12 cellular contexts compared by ENCODE assay signal in genomic region chr10:125217986-125218675, GRCh38. TPM values are rescaled to one million over a fixed set of nuclear protein-coding genes. Genes with fewer than 3 reads are reported as not detected.
A peak's percentile ranks its signal among the peaks of the same experiment; 100 is the strongest.
DNase-seq lines count a peak whose midpoint lies in the region; ATAC-seq and TF ChIP-seq lines count a peak whose summit lies in the region.
"Had no signal": no experiment of that assay in that cellular context is flagged by ENCODE, and none has a peak within 500 bp of the region (broad histone marks: within the 10 kb centered on the region; RNA-seq: fewer than 3 reads in every experiment).

No MANE protein-coding gene starts in this region.

- peaks cover 15% of the 10 kb centered on the region for H3K4me1 Mint-ChIP-seq in chondrocyte (ENCODE audit: low read depth)
- H3K4me1 Mint-ChIP-seq: activated naive CD4-positive, alpha-beta T cell treated with anti-CD3 and anti-CD28 coated beads, Interleukin-2, amount 50 U/mL, for 24 hours; nephron had no signal

- no peaks in the 10 kb centered on the region for H3K9me3 Mint-ChIP-seq in chondrocyte (ENCODE audit: low read depth)
- H3K9me3 Mint-ChIP-seq: activated naive CD4-positive, alpha-beta T cell treated with anti-CD3 and anti-CD28 coated beads, Interleukin-2, amount 50 U/mL, for 24 hours had no signal

- H3K27me3 Mint-ChIP-seq in chondrocyte (ENCODE audit: low read depth), result peaks cover 9% of the 10 kb centered on the region

- no peaks in the 10 kb centered on the region for H3K36me3 Mint-ChIP-seq in chondrocyte (ENCODE audit: low read depth)
- H3K36me3 Mint-ChIP-seq: activated naive CD4-positive, alpha-beta T cell treated with anti-CD3 and anti-CD28 coated beads, Interleukin-2, amount 50 U/mL, for 24 hours had no signal

- DNase-seq in ELF-1 (ENCODE audit: low read depth, low spot score) (peak; percentile 45), LHCN-M2 (ENCODE audit: low read depth) (peak; percentile 11), chondrocyte (ENCODE audit: low spot score) (no peak), mucosa of descending colon (no peak), inferior parietal cortex (ENCODE audit: extremely low spot score) (no peak)
- DNase-seq: COR-L47, NCI-H2171 had no signal

- H3K4me3 ChIP-seq in mucosa of descending colon, result no peak overlapping the region
- H3K4me3 ChIP-seq: suprapubic skin had no signal

- TF ChIP-seq POLR2A in GM18505 (IDR thresholded peaks at IDR 0.05; ENCODE audit: borderline replicate concordance, extremely low read depth, insufficient read depth, insufficient read length), result no peak

- H3K4me1 ChIP-seq in mucosa of descending colon (ENCODE audit: low read depth), result no peaks in the 10 kb centered on the region
- H3K4me1 ChIP-seq: suprapubic skin had no signal

- peak; percentile 16 for ATAC-seq in mucosa of descending colon
- no peak for ATAC-seq in HG02973 (IDR thresholded peaks at IDR 0.05; ENCODE audit: unreplicated experiment)
- no peak for ATAC-seq in GM18505 (IDR thresholded peaks at IDR 0.05; ENCODE audit: unreplicated experiment)

- H3K4me3 Mint-ChIP-seq in chondrocyte (ENCODE audit: unreplicated experiment), result no peak overlapping the region
- H3K4me3 Mint-ChIP-seq: activated naive CD4-positive, alpha-beta T cell treated with anti-CD3 and anti-CD28 coated beads, Interleukin-2, amount 50 U/mL, for 24 hours; nephron had no signal

- no peaks in the 10 kb centered on the region for H3K36me3 ChIP-seq in mucosa of descending colon (ENCODE audit: low read depth)
- H3K36me3 ChIP-seq: suprapubic skin had no signal

- H3K9me3 ChIP-seq in mucosa of descending colon, result no peaks in the 10 kb centered on the region
- H3K9me3 ChIP-seq: suprapubic skin had no signal

- H3K27ac Mint-ChIP-seq in chondrocyte (ENCODE audit: unreplicated experiment), result no peak overlapping the region
- H3K27ac Mint-ChIP-seq: activated naive CD4-positive, alpha-beta T cell treated with anti-CD3 and anti-CD28 coated beads, Interleukin-2, amount 50 U/mL, for 24 hours; nephron had no signal

- peak; percentile 39 for TF ChIP-seq CTCF in chondrocyte (IDR thresholded peaks at IDR 0.05)
- TF ChIP-seq CTCF in mucosa of descending colon (IDR thresholded peaks at IDR 0.05), result no peak

- intact Hi-C loops in mucosa of descending colon (cut with DNase I, micrococcal nuclease), result no loop called here

RNA-seq across cellular contexts. Expression of gene CTBP2, which starts 57.8 kb away (rescaled TPM):
- 51.1 and 51.9 TPM in 2 replicates for total RNA-seq in LHCN-M2 (2014; rRNA removed)
- 34.7 TPM for polyA plus RNA-seq in LHCN-M2 (2012)
- total RNA-seq in chondrocyte, result 62.6 to 90.6 TPM (median 86.4 TPM) in 3 replicates
- total RNA-seq in mucosa of descending colon, result 100 to 1,000 TPM; 109 to 137 (median 121) TPM

Comparison
In these comparisons a context has a peak if more than half of its experiments do, and no peak if none do; other contexts are left out.
1. DNase-seq: peak in ELF-1 (single experiment) and LHCN-M2 (single experiment); none in chondrocyte (single experiment), mucosa of descending colon (0 of 3) and inferior parietal cortex (single experiment).